In the genomic region with DNA sequence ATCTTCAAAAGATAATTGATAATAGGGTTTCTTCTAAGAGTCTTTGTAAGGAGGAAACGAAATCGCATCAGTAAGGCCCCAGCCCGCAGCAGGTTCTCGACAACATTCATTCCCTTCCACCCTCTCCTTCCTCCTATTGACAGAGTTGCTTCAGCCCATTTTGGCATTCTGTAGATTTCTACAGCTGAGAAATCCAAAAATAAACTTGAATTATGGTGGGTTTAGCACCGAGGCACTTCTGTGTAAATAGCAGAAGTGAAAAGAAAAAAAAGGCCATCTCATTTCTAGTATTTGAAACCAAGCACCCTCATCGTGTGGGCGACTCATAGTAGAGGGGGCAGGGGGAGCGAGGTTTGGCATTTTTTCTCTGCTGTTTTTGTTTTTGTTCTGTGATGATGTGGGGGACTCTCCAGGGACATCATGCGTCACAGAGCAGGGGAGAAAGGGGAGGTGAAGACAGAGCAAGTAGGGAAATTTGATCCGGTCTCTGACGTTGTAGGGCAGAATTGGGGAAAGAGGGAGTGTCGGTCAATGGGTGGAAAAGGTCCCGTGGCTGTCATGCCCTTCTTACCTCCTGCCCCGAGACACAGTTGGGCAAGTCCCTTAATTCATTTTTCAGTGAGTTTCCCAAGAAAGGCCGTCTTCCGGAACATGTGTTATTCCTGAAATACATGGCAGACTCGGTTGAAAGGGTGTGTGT, we compare ENCODE assay signal across 8 cellular contexts.
A peak's percentile ranks its signal among the peaks of the same experiment; 100 is the strongest.
DNase-seq lines count a peak whose midpoint lies in the region; ATAC-seq and TF ChIP-seq lines count a peak whose summit lies in the region.

No MANE protein-coding gene starts in this region.

- peak; percentile 56 for ATAC-seq in GM18861 (IDR thresholded peaks at IDR 0.05; ENCODE audit: unreplicated experiment)
- peak; percentile 64 for ATAC-seq in HG02981 (IDR thresholded peaks at IDR 0.05; ENCODE audit: unreplicated experiment)

- no peak overlapping the region for H3K4me3 ChIP-seq in coronary artery

- TF ChIP-seq CTCF in coronary artery (IDR thresholded peaks at IDR 0.05): no peak

- peak; percentile 50 for DNase-seq in T-helper 9 cell
- peak; percentile 70 for DNase-seq in effector CD4-positive, alpha-beta T cell
- DNase-seq in smooth muscle cell of the brain vasculature (ENCODE audit: low read depth, low spot score): peak; percentile 21
- DNase-seq in coronary artery (ENCODE audit: low spot score): no peak
- no peak for DNase-seq in NCI-H2029 (lab: John Stamatoyannopoulos, UW)
- no peak for DNase-seq in NCI-H2196 (lab: John Stamatoyannopoulos, UW; ENCODE audit: unreplicated experiment)

- H3K27ac ChIP-seq in coronary artery: peak overlapping the region in 1 of 2 donors; percentile 1

Comparison
In these comparisons a context has a peak if more than half of its experiments do, and no peak if none do; other contexts are left out.
1. DNase-seq: peak in T-helper 9 cell (single experiment), effector CD4-positive, alpha-beta T cell (single experiment) and smooth muscle cell of the brain vasculature (single experiment); none in coronary artery (single experiment), NCI-H2029 (single experiment) and NCI-H2196 (single experiment).